In the genomic region with DNA sequence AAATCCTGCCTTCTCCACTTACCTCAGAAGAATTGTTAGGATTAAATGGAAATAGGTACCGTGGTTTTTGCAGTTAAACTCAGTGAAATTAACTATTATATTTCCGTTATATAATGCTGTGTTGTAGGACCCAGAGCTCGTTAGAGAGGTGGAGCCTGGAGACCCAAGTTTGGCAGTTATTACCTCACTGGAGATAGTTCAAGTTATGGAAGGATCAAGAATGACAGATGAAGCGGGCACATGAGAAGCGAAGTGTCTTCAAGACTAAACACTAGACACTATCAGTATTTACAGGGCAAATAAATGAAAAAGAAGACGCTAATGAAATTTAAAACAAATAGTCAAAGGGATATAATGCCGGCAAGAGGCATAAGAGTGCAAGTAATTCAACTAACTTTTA, we compare ENCODE assay signal across 8 cellular contexts. TPM values are rescaled to one million over a fixed set of nuclear protein-coding genes. Genes with fewer than 3 reads are reported as not detected.
DNase-seq lines count a peak whose midpoint lies in the region; ATAC-seq and TF ChIP-seq lines count a peak whose summit lies in the region.

No MANE protein-coding gene starts in this region.

- peaks cover 10% of the 10 kb centered on the region for H3K4me1 ChIP-seq in iPS-20b (ENCODE audit: insufficient read depth, low read length)

- H3K9me3 ChIP-seq in iPS-20b (ENCODE audit: insufficient read depth, low read depth, low read length) = no peaks in the 10 kb centered on the region

- H3K4me3 ChIP-seq in iPS-20b (ENCODE audit: low read length) = peak overlapping the region; percentile 81

- ATAC-seq in activated CD8-positive, alpha-beta T cell treated with anti-CD3 and anti-CD28 coated beads for 36 hours = no peak
- ATAC-seq in GM18505 (IDR thresholded peaks at IDR 0.05; ENCODE audit: unreplicated experiment) = no peak

- TF ChIP-seq POLR2A in GM18505 (IDR thresholded peaks at IDR 0.05; ENCODE audit: borderline replicate concordance, extremely low read depth, insufficient read depth, insufficient read length) = no peak

- no peaks in the 10 kb centered on the region; the same call in 1 of the 2 replicates for H3K36me3 ChIP-seq in iPS-20b (ENCODE audit: insufficient read depth, low read depth, low read length)

- H3K9ac ChIP-seq in iPS-20b (ENCODE audit: low read depth, low read length) = peak overlapping the region; percentile 93

- peak overlapping the region; percentile 95 for H3K4me3 Mint-ChIP-seq in T-helper 1 cell treated with Interleukin-12 subunit alpha and Interleukin-12 subunit beta and Interleukin-4 antibody, amounts not matched to agents 30 μg/mL and 1 μg/mL, for 36 hours
- peak overlapping the region; percentile 81 for H3K4me3 Mint-ChIP-seq in activated CD8-positive, alpha-beta T cell treated with anti-CD3 and anti-CD28 coated beads for 36 hours

- H3K27ac ChIP-seq in iPS-20b (ENCODE audit: low read length) (peak overlapping the region; percentile 81), substantia nigra (ENCODE audit: low read depth, low read length, poor library complexity, severe bottlenecking) (peak overlapping the region; percentile 89)

- peak overlapping the region; percentile 97 for H3K27ac Mint-ChIP-seq in T-helper 1 cell treated with Interleukin-12 subunit alpha and Interleukin-12 subunit beta and Interleukin-4 antibody, amounts not matched to agents 30 μg/mL and 1 μg/mL, for 36 hours
- peak overlapping the region; percentile 96 for H3K27ac Mint-ChIP-seq in activated CD8-positive, alpha-beta T cell treated with anti-CD3 and anti-CD28 coated beads for 36 hours

- TF ChIP-seq CTCF in activated CD8-positive, alpha-beta T cell treated with anti-CD3 and anti-CD28 coated beads for 36 hours (IDR thresholded peaks at IDR 0.05) = no peak

- POLR2A ChIA-PET in activated CD8-positive, alpha-beta T cell treated with anti-CD3 and anti-CD28 coated beads for 36 hours (lab: Charles Lee) = interaction anchor here (1.7 kb wide), 1 partner anchor 8 kb away, joined by 4 read pairs; no protein-coding TSS in a partner anchor

- no peaks in the 10 kb centered on the region for H3K36me3 Mint-ChIP-seq in T-helper 1 cell treated with Interleukin-12 subunit alpha and Interleukin-12 subunit beta and Interleukin-4 antibody, amounts not matched to agents 30 μg/mL and 1 μg/mL, for 36 hours (ENCODE audit: low read depth)
- H3K36me3 Mint-ChIP-seq in activated CD8-positive, alpha-beta T cell treated with anti-CD3 and anti-CD28 coated beads for 36 hours (ENCODE audit: low read depth) = peaks cover 20% of the 10 kb centered on the region

- DNase-seq in T-helper 1 cell (no peak), substantia nigra (lab: John Stamatoyannopoulos, UW) (no peak), NCI-H446 (lab: John Stamatoyannopoulos, UW) (no peak)
- no peak for DNase-seq in activated CD8-positive, alpha-beta T cell treated with anti-CD3 and anti-CD28 coated beads for 36 hours
- no peak for DNase-seq in activated CD4-positive, alpha-beta T cell treated with anti-CD3 and anti-CD28 coated beads, Interleukin-2, amount 50 U/mL, for 4 hours

- CTCF ChIA-PET in activated CD8-positive, alpha-beta T cell treated with anti-CD3 and anti-CD28 coated beads for 36 hours (lab: Charles Lee) = interaction anchor here (1.1 kb wide), 1 partner anchor 11 kb away, joined by 3 read pairs; no protein-coding TSS in a partner anchor

- no peaks in the 10 kb centered on the region for H3K27me3 Mint-ChIP-seq in T-helper 1 cell treated with Interleukin-12 subunit alpha and Interleukin-12 subunit beta and Interleukin-4 antibody, amounts not matched to agents 30 μg/mL and 1 μg/mL, for 36 hours (ENCODE audit: low read depth)
- H3K27me3 Mint-ChIP-seq in activated CD8-positive, alpha-beta T cell treated with anti-CD3 and anti-CD28 coated beads for 36 hours = no peaks in the 10 kb centered on the region

- peaks cover 18% of the 10 kb centered on the region for H3K4me1 Mint-ChIP-seq in T-helper 1 cell treated with Interleukin-12 subunit alpha and Interleukin-12 subunit beta and Interleukin-4 antibody, amounts not matched to agents 30 μg/mL and 1 μg/mL, for 36 hours (ENCODE audit: low read depth)
- peaks cover 45% of the 10 kb centered on the region for H3K4me1 Mint-ChIP-seq in activated CD8-positive, alpha-beta T cell treated with anti-CD3 and anti-CD28 coated beads for 36 hours (ENCODE audit: low read depth)

- intact Hi-C loops in activated CD8-positive, alpha-beta T cell treated with anti-CD3 and anti-CD28 coated beads for 36 hours (cut with micrococcal nuclease) = no loop called here

- no peaks in the 10 kb centered on the region for H3K9me3 Mint-ChIP-seq in T-helper 1 cell treated with Interleukin-12 subunit alpha and Interleukin-12 subunit beta and Interleukin-4 antibody, amounts not matched to agents 30 μg/mL and 1 μg/mL, for 36 hours
- H3K9me3 Mint-ChIP-seq in activated CD8-positive, alpha-beta T cell treated with anti-CD3 and anti-CD28 coated beads for 36 hours = no peaks in the 10 kb centered on the region

- H3K27me3 ChIP-seq in iPS-20b (ENCODE audit: insufficient read depth, low read length) = no peaks in the 10 kb centered on the region

RNA-seq across cellular contexts. Expression of a gene that starts 0.9 kb away (rescaled TPM):
- total RNA-seq in activated CD8-positive, alpha-beta T cell treated with anti-CD3 and anti-CD28 coated beads for 36 hours = 10 to 100 TPM; 23.4 to 23.9 TPM
